ENCODE assay signal across 16 cellular contexts in the genomic region with DNA sequence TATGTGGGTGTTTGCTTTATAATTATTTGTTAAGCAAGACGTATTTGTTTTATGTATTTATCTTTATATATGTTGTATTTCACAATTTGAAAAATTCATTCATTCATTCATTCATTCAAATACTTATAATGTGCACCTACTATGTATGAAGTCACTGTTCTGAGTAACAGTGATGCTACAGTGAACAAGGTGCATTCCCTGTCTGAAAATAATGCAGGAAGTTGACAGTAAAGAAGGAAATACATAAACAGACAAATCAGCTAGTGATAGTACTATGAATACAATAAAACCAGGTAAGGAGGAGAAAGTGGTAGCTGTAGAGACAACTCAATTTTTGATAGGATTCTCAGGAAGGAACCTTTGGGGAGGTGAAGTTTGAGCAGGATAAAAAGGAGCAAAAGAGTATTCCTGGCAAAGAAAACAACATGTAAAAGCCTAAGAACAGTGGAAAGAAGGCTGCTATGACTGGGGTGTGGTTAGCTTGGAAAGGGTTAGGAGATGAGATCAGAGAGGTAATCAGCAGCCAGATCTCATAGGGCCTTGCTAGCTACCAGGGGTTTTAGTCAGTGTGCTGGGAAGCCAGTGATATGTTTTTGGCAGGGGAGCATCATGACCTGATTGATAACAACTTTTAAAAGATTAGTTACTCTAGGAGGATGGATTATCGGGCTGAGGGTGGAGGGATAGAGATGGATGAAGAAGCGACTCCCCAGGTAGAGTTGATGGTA. TPM values are rescaled to one million over a fixed set of nuclear protein-coding genes. Genes with fewer than 3 reads are reported as not detected.
DNase-seq lines count a peak whose midpoint lies in the region; ATAC-seq and TF ChIP-seq lines count a peak whose summit lies in the region.
"Had no signal": no experiment of that assay in that cellular context is flagged by ENCODE, and none has a peak within 500 bp of the region (broad histone marks: within the 10 kb centered on the region; RNA-seq: fewer than 3 reads in every experiment).

No MANE protein-coding gene starts in this region.

- H3K36me3 ChIP-seq in Panc1 (ENCODE audit: control insufficient read depth, insufficient read depth, low read length) (no peaks in the 10 kb centered on the region), smooth muscle cell (ENCODE audit: low read depth) (no peaks in the 10 kb centered on the region), brain microvascular endothelial cell (replicated peaks) (no peaks in the 10 kb centered on the region)

- no TSS peak for BruUV-seq in Panc1 (replicated peaks; lab: Mats Ljungman, UMichigan)

- no peak overlapping the region for H3K9ac ChIP-seq in smooth muscle cell (ENCODE audit: low read depth)
- H3K9ac ChIP-seq: GM23248, KMS-11 had no signal

- no peaks in the 10 kb centered on the region for H3K9me3 Mint-ChIP-seq in activated T-cell treated with anti-CD3 and anti-CD28 coated beads, Interleukin-2, amount 50 U/mL, for 24 hours
- no peaks in the 10 kb centered on the region for H3K9me3 Mint-ChIP-seq in central memory CD8-positive, alpha-beta T cell

- peaks cover 97% of the 10 kb centered on the region for H3K36me3 Mint-ChIP-seq in activated T-cell treated with anti-CD3 and anti-CD28 coated beads, Interleukin-2, amount 50 U/mL, for 24 hours (ENCODE audit: low read depth)
- H3K36me3 Mint-ChIP-seq in central memory CD8-positive, alpha-beta T cell (ENCODE audit: insufficient read depth), result peaks cover 35% of the 10 kb centered on the region

- CTCF ChIA-PET in Panc1 (lab: Charles Lee), result no interaction called here

- H3K27me3 ChIP-seq in Panc1 (ENCODE audit: control insufficient read depth, insufficient read depth, low read length) (no peaks in the 10 kb centered on the region), smooth muscle cell (ENCODE audit: low read depth) (no peaks in the 10 kb centered on the region), brain microvascular endothelial cell (replicated peaks) (no peaks in the 10 kb centered on the region)

- TF ChIP-seq CTCF in Panc1 (IDR thresholded peaks at IDR 0.05) (no peak), smooth muscle cell (IDR thresholded peaks at IDR 0.05; ENCODE audit: borderline replicate concordance, insufficient read depth, poor library complexity, severe bottlenecking) (no peak), brain microvascular endothelial cell (IDR thresholded peaks at IDR 0.05; ENCODE audit: low read depth, low read length, missing control alignments) (no peak)

- no peak overlapping the region for H2AFZ ChIP-seq in smooth muscle cell (ENCODE audit: low read depth)
- H2AFZ ChIP-seq: GM23248 had no signal

- H3K4me2 ChIP-seq in smooth muscle cell, result no peak overlapping the region
- H3K4me2 ChIP-seq: KMS-11 had no signal

- no peaks in the 10 kb centered on the region for H3K27me3 Mint-ChIP-seq in activated T-cell treated with anti-CD3 and anti-CD28 coated beads, Interleukin-2, amount 50 U/mL, for 24 hours
- H3K27me3 Mint-ChIP-seq in central memory CD8-positive, alpha-beta T cell, result no peaks in the 10 kb centered on the region

- in situ Hi-C loops in Panc1 (cut with HindIII; ENCODE audit: low pct_unique_long_range_greater_than_20kb, low sequenced_read_pairs) (no loop called here), brain microvascular endothelial cell (cut with HindIII; ENCODE audit: low pct_ligation_motif_present, low sequenced_read_pairs) (no loop called here)

- peaks cover 88% of the 10 kb centered on the region for H3K4me1 Mint-ChIP-seq in activated T-cell treated with anti-CD3 and anti-CD28 coated beads, Interleukin-2, amount 50 U/mL, for 24 hours (ENCODE audit: low read depth)
- H3K4me1 Mint-ChIP-seq in central memory CD8-positive, alpha-beta T cell, result peaks cover 52% of the 10 kb centered on the region

- intact Hi-C loops in Panc1 (cut with micrococcal nuclease; ENCODE audit: unreplicated experiment), result no loop called here

- no peak for DNase-seq in activated T-cell treated with anti-CD3 and anti-CD28 coated beads, Interleukin-2, amount 50 U/mL, for 24 hours
- DNase-seq in activated T-cell treated with anti-CD3 and anti-CD28 coated beads, Interleukin-2, amount 50 U/mL, for 1 hour, result no peak
- DNase-seq in Panc1 (ENCODE audit: low read depth, low spot score), result no peak
- DNase-seq in central memory CD8-positive, alpha-beta T cell (ENCODE audit: low spot score in 2 of 2), result no peak
- DNase-seq in smooth muscle cell (lab: John Stamatoyannopoulos, UW; ENCODE audit: unreplicated experiment), result no peak
- no peak for DNase-seq in brain microvascular endothelial cell
- DNase-seq in HK-2 (ENCODE audit: unreplicated experiment), result no peak
- DNase-seq in NCI-H146 (lab: John Stamatoyannopoulos, UW), result no peak
- DNase-seq: dorsolateral prefrontal cortex, GM23248, NCI-H1930, NCI-H748 treated with DMSO at 0.1 percent for 48 hours had no signal

- H3K9me3 ChIP-seq in Panc1 (ENCODE audit: control insufficient read depth, insufficient read depth, low read depth, low read length) (no peaks in the 10 kb centered on the region), smooth muscle cell (replicated peaks; ENCODE audit: low read depth) (no peaks in the 10 kb centered on the region)

- H3K4me3 Mint-ChIP-seq in activated T-cell treated with anti-CD3 and anti-CD28 coated beads, Interleukin-2, amount 50 U/mL, for 24 hours, result peak overlapping the region; percentile 53
- H3K4me3 Mint-ChIP-seq in central memory CD8-positive, alpha-beta T cell, result peak overlapping the region; percentile 41

- H4K20me1 ChIP-seq in smooth muscle cell (ENCODE audit: low read depth), result no peaks in the 10 kb centered on the region

- POLR2A ChIA-PET in Panc1 (lab: Charles Lee), result no interaction called here

- H3K27ac Mint-ChIP-seq in activated T-cell treated with anti-CD3 and anti-CD28 coated beads, Interleukin-2, amount 50 U/mL, for 24 hours, result peak overlapping the region; percentile 97
- H3K27ac Mint-ChIP-seq in central memory CD8-positive, alpha-beta T cell (ENCODE audit: low read depth), result peak overlapping the region; percentile 95

- 0 out of 2 replicates have a peak, but pooled peaks have one; percentile 45 for ATAC-seq in Panc1
- peak; percentile 16 for ATAC-seq in central memory CD8-positive, alpha-beta T cell (replicated peaks; ENCODE audit: extremely low read depth, poor library complexity, severe bottlenecking)
- ATAC-seq: Right ventricle myocardium inferior, sciatic nerve had no signal

- H3K4me3 ChIP-seq in Panc1 (ENCODE audit: low read depth in 2 of 2, low read length in 2 of 2) (no peak overlapping the region), smooth muscle cell (no peak overlapping the region), brain microvascular endothelial cell (ENCODE audit: low read depth, low read length) (no peak overlapping the region)
- H3K4me3 ChIP-seq: dorsolateral prefrontal cortex, GM23248, lung had no signal

- 57% methylated on average over 3 of the region's 3 CpGs for WGBS in smooth muscle cell (ENCODE audit: low lambda C conversion rate)

- no peaks in the 10 kb centered on the region for H3F3A ChIP-seq in smooth muscle cell (ENCODE audit: low read depth)

- H3K27ac ChIP-seq in Panc1 (ENCODE audit: low read length) (no peak overlapping the region), smooth muscle cell (ENCODE audit: low read depth) (peak overlapping the region; percentile 45), brain microvascular endothelial cell (no peak overlapping the region)
- H3K27ac ChIP-seq: dorsolateral prefrontal cortex, GM23248, KMS-11 had no signal

- H3K4me1 ChIP-seq in Panc1 (ENCODE audit: control insufficient read depth, insufficient read depth, low read length), result no peaks in the 10 kb centered on the region; the same call in none of the 2 replicates
- H3K4me1 ChIP-seq in smooth muscle cell (ENCODE audit: low read depth), result peaks cover 5% of the 10 kb centered on the region

- H3K79me2 ChIP-seq in smooth muscle cell (ENCODE audit: low read depth), result no peaks in the 10 kb centered on the region

RNA-seq across cellular contexts. Expression of a gene that starts 17.4 kb away (rescaled TPM):
- 22.2 TPM for total RNA-seq in Panc1 (2021; ENCODE audit: unreplicated experiment)
- polyA plus RNA-seq in Panc1 (2012; ENCODE audit: insufficient read length), result 17.2 TPM
- total RNA-seq in smooth muscle cell, result 1.7 and 3.9 TPM in 2 replicates
- 0.43 and 0.74 TPM in 2 replicates for polyA plus RNA-seq in smooth muscle cell
- total RNA-seq: GM23248 had no signal
- polyA plus RNA-seq: GM23248 had no signal
